Comparison of ENCODE assay signal across 10 cellular contexts in the genomic region with DNA sequence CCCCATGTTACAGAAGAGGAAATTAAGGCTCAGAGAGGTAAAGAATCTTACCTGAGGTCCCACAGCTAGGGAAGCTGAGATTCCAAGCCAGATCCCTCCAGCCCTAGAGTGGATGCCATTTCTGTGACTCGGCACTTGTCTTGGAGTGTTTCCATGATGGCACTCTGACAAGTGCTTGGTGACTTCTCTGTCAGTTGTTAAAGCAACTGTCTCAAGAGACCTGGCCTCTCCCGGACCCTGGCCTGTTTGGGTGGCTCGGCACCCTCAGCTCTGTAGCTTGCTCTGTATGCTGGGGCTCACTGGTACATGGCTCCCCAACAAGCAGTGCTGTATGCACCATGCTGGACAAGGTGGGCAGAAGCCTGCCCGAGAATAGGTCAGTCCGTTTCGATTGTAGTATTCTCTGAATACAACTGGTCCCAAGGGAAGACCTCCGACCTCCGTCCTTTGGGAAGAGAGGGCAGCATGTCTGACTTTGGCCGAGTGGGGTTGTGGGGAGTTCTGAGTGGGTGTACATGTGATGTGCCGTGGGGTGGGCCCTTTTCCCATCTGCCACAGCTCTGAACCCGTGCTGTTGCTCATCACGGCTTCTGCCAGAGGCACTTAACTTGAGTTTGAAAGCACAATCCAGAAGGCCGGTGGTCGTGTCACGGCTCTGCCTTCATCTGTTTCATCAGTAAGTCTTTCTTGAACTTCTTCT. TPM values are rescaled to one million over a fixed set of nuclear protein-coding genes. Genes with fewer than 3 reads are reported as not detected.
DNase-seq lines count a peak whose midpoint lies in the region; FAIRE-seq and TF ChIP-seq lines count a peak whose summit lies in the region.
"Had no signal": no experiment of that assay in that cellular context is flagged by ENCODE, and none has a peak within 500 bp of the region (broad histone marks: within the 10 kb centered on the region; RNA-seq: fewer than 3 reads in every experiment).

No MANE protein-coding gene starts in this region.

- WGBS in H1 (ENCODE audit: extremely low coverage in 1 of 2, insufficient coverage in 1 of 2, insufficient read length in 1 of 2, insufficient replicate concordance in 2 of 2, low coverage in 1 of 2, low lambda C conversion rate in 2 of 2, missing lambda C conversion rate in 1 of 2), 2 experiments: 89% methylated on average over 15 of the region's 15 CpGs; no CpG with 5 or more reads in 1 of the 2 experiments

- TF ChIP-seq CTCF in H1 (IDR thresholded peaks at IDR 0.05; ENCODE audit: control extremely low read depth in 1 of 3, insufficient read depth in 1 of 3, low read depth in 1 of 3, low read length in 3 of 3) (no peak), type B pancreatic cell (conservative IDR thresholded peaks at IDR 0.05) (no peak), endothelial cell (IDR thresholded peaks at IDR 0.05; ENCODE audit: unreplicated experiment) (no peak)

- H3K36me3 Mint-ChIP-seq in type B pancreatic cell (no peaks in the 10 kb centered on the region), endothelial cell (ENCODE audit: low read depth, unreplicated experiment) (no peaks in the 10 kb centered on the region)

- H3K27ac Mint-ChIP-seq in type B pancreatic cell (peak overlapping the region; percentile 3), endothelial cell (ENCODE audit: unreplicated experiment) (no peak overlapping the region)

- TF ChIP-seq EP300 in H1 (IDR thresholded peaks at IDR 0.05; ENCODE audit: borderline replicate concordance in 1 of 2, low read depth in 2 of 2, low read length in 2 of 2): no peak

- peak overlapping the region; percentile 11 for H3K56ac ChIP-seq in H1 (replicated peaks; ENCODE audit: insufficient read length, low read depth, low read length)

- no peak overlapping the region for H3K23ac ChIP-seq in H1 (ENCODE audit: insufficient read length)

- H3K14ac ChIP-seq in H1 (ENCODE audit: insufficient read length): no peak overlapping the region

- peak overlapping the region; percentile 65; the same call in 1 of the 2 replicates for H2BK15ac ChIP-seq in H1 (ENCODE audit: low read length)

- H3K18ac ChIP-seq in H1 (ENCODE audit: extremely low read depth, low read length): peak overlapping the region; percentile 88

- POLR2A ChIA-PET in H1 (lab: Charles Lee; ENCODE audit: partially characterized antibody): interaction anchor here (0.7 to 30.6 kb wide), 9 partner anchors 8 to 100 kb away, joined by 3 to 887 read pairs (median 8); a partner anchor contains a TSS

- no peaks in the 10 kb centered on the region for H3K27me3 ChIP-seq in H1 (replicated peaks in 1 of 4; ENCODE audit: control insufficient read depth in 3 of 4, extremely low read depth in 1 of 4, insufficient read depth in 3 of 4, low read length in 3 of 4)

- peak overlapping the region; percentile 96; the same call in 1 of the 2 replicates for H2BK20ac ChIP-seq in H1 (ENCODE audit: low read length)

- H3K79me1 ChIP-seq in H1 (ENCODE audit: low read depth, low read length): peaks cover 28% of the 10 kb centered on the region

- peaks cover 24 to 39% (median 26%) of the 10 kb centered on the region in 4 experiments for H3K4me1 ChIP-seq in H1 (replicated peaks in 1 of 4; ENCODE audit: control insufficient read depth in 3 of 4, insufficient read depth in 4 of 4, low read length in 3 of 4)

- H3K9me3 ChIP-seq in H1 (ENCODE audit: insufficient read depth in 2 of 2, low read depth in 1 of 2, low read length in 1 of 2): no peaks in the 10 kb centered on the region

- H3K36me3 ChIP-seq in H1 (ENCODE audit: control insufficient read depth in 2 of 4, insufficient read depth in 4 of 4, low read length in 3 of 4): no peaks in the 10 kb centered on the region; a peak in 1 of 8 replicates

- peak overlapping the region; percentile 29 for H3K4ac ChIP-seq in H1 (replicated peaks; ENCODE audit: insufficient read length, low read depth, low read length)

- H3K4me1 Mint-ChIP-seq in type B pancreatic cell (ENCODE audit: unreplicated experiment) (peaks cover 23% of the 10 kb centered on the region), endothelial cell (ENCODE audit: unreplicated experiment) (peaks cover 12% of the 10 kb centered on the region)

- no peaks in the 10 kb centered on the region for H3K9me3 Mint-ChIP-seq in type B pancreatic cell
- H3K9me3 Mint-ChIP-seq in endothelial cell (ENCODE audit: unreplicated experiment): no peaks in the 10 kb centered on the region

- H3K27me3 Mint-ChIP-seq in type B pancreatic cell (no peaks in the 10 kb centered on the region), endothelial cell (ENCODE audit: unreplicated experiment) (peaks cover 2% of the 10 kb centered on the region)

- H3K4me3 ChIP-seq in H1 (ENCODE audit: extremely low read depth in 1 of 4, insufficient read depth in 2 of 4, low read depth in 3 of 4, low read length in 4 of 4): peak overlapping the region in 1 of 4 experiments; percentile 15; a peak in 2 of 8 replicates

- no peak overlapping the region for H4K8ac ChIP-seq in H1 (ENCODE audit: extremely low read depth, insufficient read depth, low read length)

- no peak overlapping the region for H2AFZ ChIP-seq in H1 (ENCODE audit: low read length)

- FAIRE-seq in H1 (lab: Jason Lieb, UNC): no peak

- no peak for TF ChIP-seq RAD21 in H1 (IDR thresholded peaks at IDR 0.05 in 1 of 2, conservative IDR thresholded peaks at IDR 0.05 in 1 of 2; ENCODE audit: low read depth in 2 of 2, low read length in 2 of 2)

- peaks cover 3 to 76% of the 10 kb centered on the region in 2 experiments; a peak in 3 of 4 replicates for H3K79me2 ChIP-seq in H1 (ENCODE audit: control insufficient read depth in 1 of 2, insufficient read depth in 2 of 2, low read length in 2 of 2)

- CTCF ChIA-PET in H1 (lab: Charles Lee; ENCODE audit: partially characterized antibody): interaction anchor here (0.6 to 7.8 kb wide), 10 partner anchors 8 to 87 kb away, joined by 3 to 79 read pairs (median 10); a partner anchor contains a TSS

- H2BK5ac ChIP-seq in H1 (ENCODE audit: low read depth, low read length): peak overlapping the region; percentile 37; the same call in 1 of the 2 replicates

- peak overlapping the region; percentile 46; the same call in 1 of the 2 replicates for H3K27ac ChIP-seq in H1 (ENCODE audit: low read depth, low read length)
- H3K27ac ChIP-seq: 22Rv1 had no signal

- peak overlapping the region; percentile 64 for H2BK12ac ChIP-seq in H1 (ENCODE audit: low read depth, low read length)

- peak overlapping the region; percentile 86 for H2BK120ac ChIP-seq in H1 (replicated peaks; ENCODE audit: low read depth, low read length)

- H3K4me3 Mint-ChIP-seq in type B pancreatic cell (no peak overlapping the region), endothelial cell (ENCODE audit: unreplicated experiment) (no peak overlapping the region)

- H3K9ac ChIP-seq in H1 (replicated peaks in 1 of 4; ENCODE audit: extremely low read depth in 1 of 4, low read depth in 3 of 4, low read length in 3 of 4): no peak overlapping the region

- peak overlapping the region; percentile 95 for H2AK5ac ChIP-seq in H1 (ENCODE audit: low read depth, low read length)

- TF ChIP-seq POLR2A in H1 (IDR thresholded peaks at IDR 0.05; ENCODE audit: control extremely low read depth in 1 of 2, low read depth in 2 of 2, low read length in 2 of 2): no peak

- H4K91ac ChIP-seq in H1 (replicated peaks; ENCODE audit: insufficient read length, low read length): peak overlapping the region; percentile 86

- H3K4me2 ChIP-seq in H1 (ENCODE audit: insufficient read depth in 1 of 2, low read depth in 2 of 2, low read length in 2 of 2): peak overlapping the region; percentile 57 to 67

- DNase-seq in DMS53 (lab: John Stamatoyannopoulos, UW) (peak; percentile 2), DMS53 treated with DMSO at 0.1 percent for 48 hours (lab: John Stamatoyannopoulos, UW; ENCODE audit: unreplicated experiment) (no peak), H1 (ENCODE audit: low read depth in 1 of 2, low spot score in 2 of 2) (no peak), medulla oblongata (ENCODE audit: extremely low spot score) (peak; percentile 73), type B pancreatic cell (ENCODE audit: extremely low spot score, unreplicated experiment) (no peak), HT-29 (ENCODE audit: low spot score) (no peak), endothelial cell (ENCODE audit: low spot score) (no peak)
- DNase-seq in effector CD4-positive, alpha-beta T cell: no peak
- DNase-seq: NCI-H2171 had no signal

- H4K5ac ChIP-seq in H1 (ENCODE audit: insufficient read length, low read depth, low read length): peak overlapping the region; percentile 53

- peaks cover 4 to 24% of the 10 kb centered on the region in 2 experiments for H4K20me1 ChIP-seq in H1 (replicated peaks in 1 of 2; ENCODE audit: control insufficient read depth in 1 of 2, insufficient read depth in 2 of 2, low read length in 2 of 2)

- no peaks in the 10 kb centered on the region for H3K23me2 ChIP-seq in H1 (ENCODE audit: low read depth, low read length)

RNA-seq across cellular contexts. Expression of a gene that starts 12.4 kb away (rescaled TPM):
- 72.4 and 75.4 TPM in 2 replicates for total RNA-seq in H1 (2021; fragmentation: NEBNext Ultra II Directional; extraction: Animal tissue kit (Norgen Biotek cat#: 25700))
- polyA plus RNA-seq in H1 (2011; rRNA removed): 52.8 and 74.1 TPM in 2 replicates
- 36.2 TPM for polyA plus RNA-seq in H1 (2011; cell fraction: cytosol; rRNA removed)
- polyA plus RNA-seq in H1 (2011; cell fraction: nucleus; rRNA removed): 102 TPM
- 54.7 to 79.7 TPM (median 75.7 TPM) in 4 replicates for polyA plus RNA-seq in H1 (2012, experiment 1 of 2)
- polyA plus RNA-seq in H1 (2012, experiment 2 of 2): 75.0 TPM
- polyA plus RNA-seq in H1 (2013, experiment 1 of 2): 62.2 TPM
- polyA plus RNA-seq in H1 (2013, experiment 2 of 2): 53.8 TPM
- polyA minus RNA-seq in H1 (2011; rRNA and poly(A)+ RNA removed): 33.8 and 43.9 TPM in 2 replicates
- 27.0 TPM for polyA minus RNA-seq in H1 (2011; cell fraction: cytosol; rRNA and poly(A)+ RNA removed)
- polyA minus RNA-seq in H1 (2011; cell fraction: nucleus; rRNA and poly(A)+ RNA removed): 42.1 TPM
- 107 and 142 TPM in 2 replicates for total RNA-seq in type B pancreatic cell (ENCODE audit: low replicate concordance)
- 48.3 and 52.1 TPM in 2 replicates for total RNA-seq in HT-29 (2014; rRNA removed; shearing (Covaris generic))
- 83.5 TPM for total RNA-seq in endothelial cell (ENCODE audit: unreplicated experiment)

RNA-seq across cellular contexts. Expression of a gene that starts 12.8 kb away (rescaled TPM):
- 109 and 135 TPM in 2 replicates for total RNA-seq in H1 (2021; fragmentation: NEBNext Ultra II Directional; extraction: Animal tissue kit (Norgen Biotek cat#: 25700))
- 96.7 and 119 TPM in 2 replicates for polyA plus RNA-seq in H1 (2011; rRNA removed)
- 134 TPM for polyA plus RNA-seq in H1 (2011; cell fraction: cytosol; rRNA removed)
- 46.8 TPM for polyA plus RNA-seq in H1 (2011; cell fraction: nucleus; rRNA removed)
- 104 to 127 TPM (median 122 TPM) in 4 replicates for polyA plus RNA-seq in H1 (2012, experiment 1 of 2)
- polyA plus RNA-seq in H1 (2012, experiment 2 of 2): 152 TPM
- 72.0 TPM for polyA plus RNA-seq in H1 (2013, experiment 1 of 2)
- 66.9 TPM for polyA plus RNA-seq in H1 (2013, experiment 2 of 2)
- polyA minus RNA-seq in H1 (2011; rRNA and poly(A)+ RNA removed): 48.6 and 53.7 TPM in 2 replicates
- 24.6 TPM for polyA minus RNA-seq in H1 (2011; cell fraction: cytosol; rRNA and poly(A)+ RNA removed)
- 29.1 TPM for polyA minus RNA-seq in H1 (2011; cell fraction: nucleus; rRNA and poly(A)+ RNA removed)
- total RNA-seq in type B pancreatic cell (ENCODE audit: low replicate concordance): 38.2 and 54.8 TPM in 2 replicates
- total RNA-seq in HT-29 (2014; rRNA removed; shearing (Covaris generic)): 64.1 and 69.5 TPM in 2 replicates
- 54.6 TPM for total RNA-seq in endothelial cell (ENCODE audit: unreplicated experiment)

RNA-seq across cellular contexts. Expression of a gene that starts 34.7 kb away (rescaled TPM):
- total RNA-seq in H1 (2021; fragmentation: NEBNext Ultra II Directional; extraction: Animal tissue kit (Norgen Biotek cat#: 25700)): 52.8 and 54.1 TPM in 2 replicates
- polyA plus RNA-seq in H1 (2011; rRNA removed): 27.0 and 37.5 TPM in 2 replicates
- polyA plus RNA-seq in H1 (2011; cell fraction: cytosol; rRNA removed): 17.4 TPM
- 22.6 TPM for polyA plus RNA-seq in H1 (2011; cell fraction: nucleus; rRNA removed)
- polyA plus RNA-seq in H1 (2012, experiment 1 of 2): 30.2 to 35.8 TPM (median 33.5 TPM) in 4 replicates
- polyA plus RNA-seq in H1 (2012, experiment 2 of 2): 39.6 TPM
- polyA plus RNA-seq in H1 (2013, experiment 1 of 2): 27.4 TPM
- 28.2 TPM for polyA plus RNA-seq in H1 (2013, experiment 2 of 2)
- 20.4 and 28.3 TPM in 2 replicates for polyA minus RNA-seq in H1 (2011; rRNA and poly(A)+ RNA removed)
- polyA minus RNA-seq in H1 (2011; cell fraction: cytosol; rRNA and poly(A)+ RNA removed): 20.0 TPM
- 12.7 TPM for polyA minus RNA-seq in H1 (2011; cell fraction: nucleus; rRNA and poly(A)+ RNA removed)
- 47.4 and 54.5 TPM in 2 replicates for total RNA-seq in type B pancreatic cell (ENCODE audit: low replicate concordance)
- 25.1 and 26.6 TPM in 2 replicates for total RNA-seq in HT-29 (2014; rRNA removed; shearing (Covaris generic))
- 60.3 TPM for total RNA-seq in endothelial cell (ENCODE audit: unreplicated experiment)

Comparison
In these comparisons a context has a peak if more than half of its experiments do, and no peak if none do; other contexts are left out.
1. DNase-seq: peak in DMS53 (single experiment) and medulla oblongata (single experiment); none in DMS53 treated with DMSO at 0.1 percent for 48 hours (single experiment), H1 (0 of 2), type B pancreatic cell (single experiment), HT-29 (single experiment), effector CD4-positive, alpha-beta T cell (single experiment) and endothelial cell (single experiment).